ENCODE assay signal across 8 cellular contexts in the genomic region with DNA sequence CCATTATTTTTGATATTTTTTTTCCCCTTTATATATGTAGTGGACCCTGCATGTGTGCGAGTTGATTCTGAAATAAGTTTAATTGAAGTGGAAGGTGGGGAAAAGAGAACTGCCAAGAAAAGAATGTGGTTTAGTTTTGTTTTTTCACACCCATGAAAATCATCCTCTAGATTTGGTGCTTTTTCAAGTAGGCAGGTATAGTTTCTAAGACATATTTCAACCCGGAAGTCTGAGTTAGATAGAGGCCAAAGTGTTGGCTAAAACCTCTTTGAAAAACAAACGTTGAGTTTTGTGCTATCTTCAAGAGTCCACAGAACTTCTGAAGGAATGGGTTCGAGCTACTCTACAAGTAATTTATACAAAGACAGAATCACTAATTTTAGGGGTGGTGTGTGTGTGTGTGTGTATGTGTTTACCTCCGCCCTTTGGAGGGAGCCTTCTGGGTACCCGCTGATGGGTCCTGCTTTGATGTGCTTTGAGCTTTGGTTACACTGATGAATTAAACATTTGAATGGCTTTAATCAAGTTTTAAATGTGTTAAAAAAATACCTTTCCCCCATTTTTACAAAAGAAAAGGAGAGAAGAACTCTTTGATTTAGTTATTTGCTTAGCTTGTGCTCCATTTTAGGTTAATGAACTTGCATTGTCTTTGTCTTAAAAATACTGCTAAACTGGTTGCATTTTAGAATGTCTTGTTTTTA. TPM values are rescaled to one million over a fixed set of nuclear protein-coding genes. Genes with fewer than 3 reads are reported as not detected.
DNase-seq lines count a peak whose midpoint lies in the region; ATAC-seq and TF ChIP-seq lines count a peak whose summit lies in the region.

No MANE protein-coding gene starts in this region.

- no TSS peak for BruUV-seq in IMR-90 (replicated peaks; lab: Mats Ljungman, UMichigan)

- H4K5ac ChIP-seq in IMR-90 (ENCODE audit: low read depth, low read length): no peak overlapping the region

- H4K20me1 ChIP-seq in IMR-90 (ENCODE audit: insufficient read depth, low read length): peaks cover 57% of the 10 kb centered on the region

- H2AK9ac ChIP-seq in IMR-90 (replicated peaks; ENCODE audit: low read depth, low read length, poor library complexity): no peak overlapping the region

- no peak for ATAC-seq in IMR-90 (ENCODE audit: low read depth)
- ATAC-seq in GM19324 (IDR thresholded peaks at IDR 0.05; ENCODE audit: low FRiP score, unreplicated experiment): no peak

- POLR2A ChIA-PET in AG04450 (lab: Yijun Ruan, JAX) (no interaction called here), IMR-90 (lab: Charles Lee; ENCODE audit: unreplicated experiment) (no interaction called here)

- H3K9me3 ChIP-seq in AG04450 (ENCODE audit: control insufficient read depth, insufficient read depth, low read length) (no peaks in the 10 kb centered on the region; the same call in 1 of the 2 replicates), IMR-90 (ENCODE audit: control insufficient read depth, insufficient read depth, low read length) (no peaks in the 10 kb centered on the region), mucosa of stomach (ENCODE audit: control insufficient read depth, low read length) (no peaks in the 10 kb centered on the region)

- H3K36me3 ChIP-seq in IMR-90 (ENCODE audit: control insufficient read depth, insufficient read depth, low read length): no peaks in the 10 kb centered on the region
- no peaks in the 10 kb centered on the region for H3K36me3 ChIP-seq in brain microvascular endothelial cell (replicated peaks)
- H3K36me3 ChIP-seq in mucosa of stomach (ENCODE audit: control insufficient read depth, insufficient read depth, low read length): no peaks in the 10 kb centered on the region

- no peak overlapping the region for H2BK120ac ChIP-seq in IMR-90 (ENCODE audit: low read depth, low read length)

- TF ChIP-seq RAD21 in IMR-90 (IDR thresholded peaks at IDR 0.05; ENCODE audit: low read length): no peak

- no peak overlapping the region for H2BK5ac ChIP-seq in IMR-90 (ENCODE audit: low read depth, low read length, poor library complexity, severe bottlenecking)

- no peak overlapping the region for H3K4ac ChIP-seq in IMR-90 (ENCODE audit: low read depth, low read length)

- H3K9ac ChIP-seq in IMR-90 (ENCODE audit: low read depth, low read length): peak overlapping the region; percentile 99; the same call in 1 of the 2 replicates
- peak overlapping the region; percentile 83 for H3K9ac ChIP-seq in mucosa of stomach (ENCODE audit: low read length)

- intact Hi-C loops in IMR-90 (cut with micrococcal nuclease): no loop called here

- no peak overlapping the region for H4K91ac ChIP-seq in IMR-90 (ENCODE audit: insufficient read depth, low read depth, low read length)

- H2BK20ac ChIP-seq in IMR-90 (ENCODE audit: low read depth, low read length): no peak overlapping the region

- WGBS in IMR-90 (ENCODE audit: extremely low coverage in 2 of 2, insufficient read length in 1 of 2), 2 experiments: no CpG with 5 or more reads among the region's 6 CpGs

- H2AK5ac ChIP-seq in IMR-90 (ENCODE audit: low read depth, low read length): no peak overlapping the region

- no peak for DNase-seq in AG04450 (ENCODE audit: low read depth, low spot score)
- no peak for DNase-seq in IMR-90
- DNase-seq in brain microvascular endothelial cell: no peak
- no peak for DNase-seq in DMS53 (lab: John Stamatoyannopoulos, UW)
- no peak for DNase-seq in DMS153 (lab: John Stamatoyannopoulos, UW)
- no peak for DNase-seq in medulla oblongata (ENCODE audit: extremely low spot score)

- no peak overlapping the region for H4K8ac ChIP-seq in IMR-90 (ENCODE audit: low read depth in 2 of 2, low read length in 2 of 2)

- H3K14ac ChIP-seq in IMR-90 (replicated peaks; ENCODE audit: low read depth, low read length): no peak overlapping the region

- no peak for TF ChIP-seq POLR2A in IMR-90 (IDR thresholded peaks at IDR 0.05; ENCODE audit: low read depth, low read length)

- no peak overlapping the region for H3K18ac ChIP-seq in IMR-90 (ENCODE audit: low read depth, low read length)

- H2AFZ ChIP-seq in IMR-90 (replicated peaks; ENCODE audit: low read length, poor library complexity): no peak overlapping the region

- H3K4me1 ChIP-seq in IMR-90 (ENCODE audit: control insufficient read depth, insufficient read depth, low read length) (peaks cover 12% of the 10 kb centered on the region), mucosa of stomach (ENCODE audit: control insufficient read depth, insufficient read depth, low read length) (peaks cover 23% of the 10 kb centered on the region)

- dilution Hi-C loops in IMR-90 (cut with HindIII; ENCODE audit: low sequenced_read_pairs, unreplicated experiment): no loop called here

- peaks cover 16% of the 10 kb centered on the region for H3K9me1 ChIP-seq in IMR-90 (ENCODE audit: insufficient read depth, low read length)

- CTCF ChIA-PET in AG04450 (lab: Charles Lee) (interaction anchor here (1.3 to 3.9 kb wide), 2 partner anchors 133 to 386 kb away, joined by 3 to 16 read pairs; no protein-coding TSS in a partner anchor), IMR-90 (lab: Yijun Ruan, JAX) (interaction anchor here (0.6 kb wide), 1 partner anchor 171 kb away, joined by 3 read pairs; no protein-coding TSS in a partner anchor)

- H3K56ac ChIP-seq in IMR-90 (ENCODE audit: extremely low read depth, insufficient read depth, low read length): no peak overlapping the region

- H2BK15ac ChIP-seq in IMR-90 (ENCODE audit: low read depth, low read length): no peak overlapping the region

- peak overlapping the region; percentile 45 for H3K4me2 ChIP-seq in IMR-90 (ENCODE audit: low read depth, low read length)

- no peak overlapping the region for H3K27ac ChIP-seq in AG04450 (ENCODE audit: low read depth, low read length)
- no peak overlapping the region for H3K27ac ChIP-seq in IMR-90 (ENCODE audit: insufficient read depth, low read length)
- no peak overlapping the region for H3K27ac ChIP-seq in brain microvascular endothelial cell

- H3K4me3 ChIP-seq in AG04450 (ENCODE audit: low read depth, low read length) (peak overlapping the region; percentile 88), IMR-90 (ENCODE audit: insufficient read depth, low read depth, low read length) (no peak overlapping the region; the same call in 1 of the 2 replicates), brain microvascular endothelial cell (ENCODE audit: low read depth, low read length) (peak overlapping the region; percentile 93), mucosa of stomach (ENCODE audit: low read length) (no peak overlapping the region)

- H3K27me3 ChIP-seq in AG04450 (ENCODE audit: control insufficient read depth, insufficient read depth, low read length) (no peaks in the 10 kb centered on the region), IMR-90 (ENCODE audit: control insufficient read depth, insufficient read depth, low read length) (no peaks in the 10 kb centered on the region), brain microvascular endothelial cell (replicated peaks) (no peaks in the 10 kb centered on the region), mucosa of stomach (ENCODE audit: control insufficient read depth, insufficient read depth, low read length) (no peaks in the 10 kb centered on the region)

- peak overlapping the region; percentile 2; the same call in 1 of the 2 replicates for H3K23ac ChIP-seq in IMR-90 (ENCODE audit: low read depth, low read length)

- peaks cover 9 to 38% of the 10 kb centered on the region in 2 experiments for H3K79me1 ChIP-seq in IMR-90 (ENCODE audit: low read depth in 1 of 2, low read length in 2 of 2)

- TF ChIP-seq CTCF in AG04450 (IDR thresholded peaks at IDR 0.05; ENCODE audit: low read depth, low read length): no peak
- TF ChIP-seq CTCF in IMR-90 (conservative IDR thresholded peaks at IDR 0.05; ENCODE audit: low read depth, low read length): no peak
- no peak for TF ChIP-seq CTCF in brain microvascular endothelial cell (IDR thresholded peaks at IDR 0.05; ENCODE audit: low read depth, low read length, missing control alignments)

- in situ Hi-C loops in IMR-90 (cut with MboI; ENCODE audit: low sequenced_read_pairs) (no loop called here), brain microvascular endothelial cell (cut with HindIII; ENCODE audit: low pct_ligation_motif_present, low sequenced_read_pairs) (no loop called here)

TF ChIP-seq in IMR-90, 13 proteins besides CTCF, POLR2A, EP300 and RAD21 (continues in another document):
- no peak for TF ChIP-seq CEBPB (IDR thresholded peaks at IDR 0.05; ENCODE audit: low read depth, low read length)
- TF ChIP-seq CHD1 (IDR thresholded peaks at IDR 0.05; ENCODE audit: low read depth, low read length): no peak
- no peak for TF ChIP-seq NFE2L2 (IDR thresholded peaks at IDR 0.05; ENCODE audit: low read depth, low read length)
- no peak for TF ChIP-seq ELK1 (IDR thresholded peaks at IDR 0.05; ENCODE audit: borderline replicate concordance, low read depth, low read length)
- TF ChIP-seq, protein P1, sequence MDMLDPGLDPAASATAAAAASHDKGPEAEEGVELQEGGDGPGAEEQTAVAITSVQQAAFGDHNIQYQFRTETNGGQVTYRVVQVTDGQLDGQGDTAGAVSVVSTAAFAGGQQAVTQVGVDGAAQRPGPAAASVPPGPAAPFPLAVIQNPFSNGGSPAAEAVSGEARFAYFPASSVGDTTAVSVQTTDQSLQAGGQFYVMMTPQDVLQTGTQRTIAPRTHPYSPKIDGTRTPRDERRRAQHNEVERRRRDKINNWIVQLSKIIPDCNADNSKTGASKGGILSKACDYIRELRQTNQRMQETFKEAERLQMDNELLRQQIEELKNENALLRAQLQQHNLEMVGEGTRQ (IDR thresholded peaks at IDR 0.05; ENCODE audit: low read depth, low read length): no peak
- TF ChIP-seq BHLHE40 (IDR thresholded peaks at IDR 0.05; ENCODE audit: low read depth, low read length): no peak
- TF ChIP-seq MAZ (IDR thresholded peaks at IDR 0.05; ENCODE audit: borderline replicate concordance, low read depth, low read length): no peak
- TF ChIP-seq MXI1 (IDR thresholded peaks at IDR 0.05; ENCODE audit: borderline replicate concordance, low read depth, low read length): no peak
- no peak for TF ChIP-seq MAFK (IDR thresholded peaks at IDR 0.05; ENCODE audit: low read depth, low read length)
- TF ChIP-seq FOS (IDR thresholded peaks at IDR 0.05; ENCODE audit: low read depth, low read length): no peak

RNA-seq across cellular contexts. Expression of gene RREB1, which starts 2.5 kb away (rescaled TPM):
- polyA plus RNA-seq in AG04450 (2011; rRNA removed): 2.6 and 3.0 TPM in 2 replicates
- polyA minus RNA-seq in AG04450 (2011; rRNA and poly(A)+ RNA removed): 32.7 and 37.6 TPM in 2 replicates
- total RNA-seq in IMR-90 (2012; rRNA removed): 8.4 and 8.6 TPM in 2 replicates
- 4.7 and 14.5 TPM in 2 replicates for polyA plus RNA-seq in IMR-90 (2012; rRNA removed)
- 2.1 and 2.4 TPM in 2 replicates for polyA plus RNA-seq in IMR-90 (2012; cell fraction: cytosol; rRNA removed)
- polyA plus RNA-seq in IMR-90 (2012; cell fraction: nucleus; rRNA removed; ENCODE audit: low replicate concordance): 13.2 and 13.5 TPM in 2 replicates

Comparison
In these comparisons a context has a peak if more than half of its experiments do, and no peak if none do; other contexts are left out.
1. H3K4me3 ChIP-seq: peak in AG04450 (single experiment) and brain microvascular endothelial cell (single experiment); none in IMR-90 (single experiment) and mucosa of stomach (single experiment).